8 cellular contexts compared by ENCODE assay signal in the genomic region with DNA sequence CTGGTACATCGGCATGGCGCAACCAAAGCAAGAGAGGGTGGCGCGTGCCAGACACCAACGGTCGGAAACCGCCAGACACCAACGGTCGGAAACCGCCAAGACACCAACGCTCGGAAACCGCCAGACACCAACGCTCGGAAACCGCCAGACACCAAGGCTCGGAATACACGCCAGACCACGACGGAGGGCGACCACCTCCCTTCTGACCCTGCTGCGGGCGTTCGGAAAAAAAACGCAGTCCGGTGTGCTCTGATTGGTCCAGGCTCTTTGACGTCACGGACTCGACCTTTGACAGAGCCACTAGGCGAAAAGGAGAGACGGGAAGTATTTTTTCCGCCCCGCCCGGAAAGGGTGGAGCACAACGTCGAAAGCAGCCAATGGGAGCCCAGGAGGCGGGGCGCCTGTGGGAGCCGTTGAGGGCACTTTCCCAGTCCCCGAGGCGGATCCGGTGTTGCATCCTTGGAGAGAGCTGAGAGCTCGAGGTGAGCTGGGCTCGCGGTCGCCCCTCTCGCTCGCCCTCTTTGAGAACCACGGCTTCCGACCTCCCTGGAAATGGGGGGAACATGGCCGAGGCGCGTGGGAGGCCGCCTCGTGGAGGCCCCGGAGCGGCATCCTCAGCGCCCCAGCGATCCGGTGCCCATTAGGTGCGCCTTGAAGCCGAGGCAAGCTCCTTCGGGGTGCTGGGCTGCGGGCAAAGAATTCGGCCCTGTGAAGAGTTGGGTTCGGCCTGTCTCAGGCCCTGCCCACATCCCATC. TPM values are rescaled to one million over a fixed set of nuclear protein-coding genes. Genes with fewer than 3 reads are reported as not detected.
DNase-seq lines count a peak whose midpoint lies in the region; ATAC-seq, FAIRE-seq and TF ChIP-seq lines count a peak whose summit lies in the region.
"Not testable (repeated sequence)": the region's sequence is repeated elsewhere in the genome, so short reads cannot be mapped to it uniquely, and the experiment has no call there.

No MANE protein-coding gene starts in this region.

- in situ Hi-C loops in gastrocnemius medialis (cut with MboI; ENCODE audit: low sequenced_read_pairs in 4 of 4): not testable (repeated sequence)

- peak overlapping the region; percentile 96 for H3K27ac Mint-ChIP-seq in dendritic cell treated with granulocyte-macrophage colony-stimulating factor and Interleukin-4, amounts not matched to agents 40 ng/mL and 50 ng/mL, for 4 days

- H3K36me3 Mint-ChIP-seq in dendritic cell treated with granulocyte-macrophage colony-stimulating factor and Interleukin-4, amounts not matched to agents 40 ng/mL and 50 ng/mL, for 4 days (ENCODE audit: low read depth): peaks cover 13% of the 10 kb centered on the region

- peaks cover 17% of the 10 kb centered on the region for H3K4me1 Mint-ChIP-seq in dendritic cell treated with granulocyte-macrophage colony-stimulating factor and Interleukin-4, amounts not matched to agents 40 ng/mL and 50 ng/mL, for 4 days (ENCODE audit: low read depth)

- peak overlapping the region; percentile 76 for H2AFZ ChIP-seq in keratinocyte (ENCODE audit: control insufficient read depth, low read length)

- H3K9me3 Mint-ChIP-seq in dendritic cell treated with granulocyte-macrophage colony-stimulating factor and Interleukin-4, amounts not matched to agents 40 ng/mL and 50 ng/mL, for 4 days: not testable (repeated sequence)

- H3K36me3 ChIP-seq in keratinocyte (ENCODE audit: control insufficient read depth in 2 of 2, extremely low read depth in 1 of 2, insufficient read depth in 2 of 2, low read length in 2 of 2); gastrocnemius medialis; tibial nerve: not testable (repeated sequence)

- H3K4me3 ChIP-seq in keratinocyte (ENCODE audit: control insufficient read depth in 2 of 3, extremely low read depth in 1 of 3, insufficient read depth in 2 of 3, low read depth in 1 of 3, low read length in 3 of 3) (peak overlapping the region; percentile 49 to 54 (median 51)), gastrocnemius medialis (peak overlapping the region; percentile 58 to 84 (median 70)), tibial nerve (peak overlapping the region; percentile 55 to 86 (median 62))

- not testable (repeated sequence) for H4K20me1 ChIP-seq in keratinocyte (ENCODE audit: control insufficient read depth, extremely low read depth, insufficient read depth, low read length)

- FAIRE-seq in keratinocyte (lab: Jason Lieb, UNC): not testable (repeated sequence)

- TF ChIP-seq POLR2A in GM18505 (IDR thresholded peaks at IDR 0.05; ENCODE audit: borderline replicate concordance, extremely low read depth, insufficient read depth, insufficient read length) (peak; percentile 74), gastrocnemius medialis (IDR thresholded peaks at IDR 0.05) (peak; percentile 87 to 88), tibial nerve (IDR thresholded peaks at IDR 0.05) (peak; percentile 38 to 78)

- not testable (repeated sequence) for H3K27me3 ChIP-seq in keratinocyte (ENCODE audit: control insufficient read depth, extremely low read depth, insufficient read depth, low read length); gastrocnemius medialis; tibial nerve

- peak in 1 of 2 donors; percentile 88 for TF ChIP-seq EP300 in tibial nerve (IDR thresholded peaks at IDR 0.05)

- dilution Hi-C loops in keratinocyte (cut with MboI; ENCODE audit: extremely low pct_ligation_motif_present, low sequenced_read_pairs): not testable (repeated sequence)

- not testable (repeated sequence) for H3K27me3 Mint-ChIP-seq in dendritic cell treated with granulocyte-macrophage colony-stimulating factor and Interleukin-4, amounts not matched to agents 40 ng/mL and 50 ng/mL, for 4 days

- peak; percentile 70 for ATAC-seq in GM18505 (IDR thresholded peaks at IDR 0.05; ENCODE audit: unreplicated experiment)
- peak; percentile 84 for ATAC-seq in HG02610 (IDR thresholded peaks at IDR 0.05; ENCODE audit: unreplicated experiment)
- peak; percentile 96 to 99 for ATAC-seq in gastrocnemius medialis

- H3K4me2 ChIP-seq in keratinocyte (ENCODE audit: control insufficient read depth, extremely low read depth, insufficient read depth, low read depth, low read length): not testable (repeated sequence)

- H3K27ac ChIP-seq in keratinocyte (ENCODE audit: control insufficient read depth, insufficient read depth, low read length) (peak overlapping the region; percentile 63), gastrocnemius medialis (peak overlapping the region; percentile 79 to 94 (median 89)), tibial nerve (peak overlapping the region; percentile 86 to 96 (median 88))

- H3K9me3 ChIP-seq in keratinocyte (ENCODE audit: control insufficient read depth, low read depth, low read length); gastrocnemius medialis; tibial nerve: not testable (repeated sequence)

- peak overlapping the region; percentile 76 for H3K9ac ChIP-seq in keratinocyte (ENCODE audit: control insufficient read depth, extremely low read depth, insufficient read depth, low read length)

- H3K4me3 Mint-ChIP-seq in dendritic cell treated with granulocyte-macrophage colony-stimulating factor and Interleukin-4, amounts not matched to agents 40 ng/mL and 50 ng/mL, for 4 days: peak overlapping the region; percentile 94

- not testable (repeated sequence) for H3K4me1 ChIP-seq in keratinocyte (ENCODE audit: control insufficient read depth, extremely low read depth, insufficient read depth, low read length); gastrocnemius medialis
- H3K4me1 ChIP-seq in tibial nerve: peaks cover 0 to 11% (median 2%) of the 10 kb centered on the region in 4 donors

- not testable (repeated sequence) for TF ChIP-seq CTCF in keratinocyte (optimal IDR thresholded peaks at IDR 0.05 in 1 of 3, IDR thresholded peaks at IDR 0.05 in 1 of 3, conservative IDR thresholded peaks at IDR 0.05 in 1 of 3; ENCODE audit: extremely low read depth in 1 of 3, insufficient read depth in 2 of 3, low read length in 3 of 3); gastrocnemius medialis (IDR thresholded peaks at IDR 0.05 in 4 of 5, conservative IDR thresholded peaks at IDR 0.05 in 1 of 5)
- peak in 1 of 5 experiments; percentile 12 for TF ChIP-seq CTCF in tibial nerve (IDR thresholded peaks at IDR 0.05)

- intact Hi-C loops in dendritic cell treated with granulocyte-macrophage colony-stimulating factor and Interleukin-4, amounts not matched to agents 40 ng/mL and 50 ng/mL, for 4 days (cut with micrococcal nuclease); gastrocnemius medialis (cut with DNase I; ENCODE audit: low total_unique reads): not testable (repeated sequence)

- peak; percentile 82 for DNase-seq in M059J (ENCODE audit: low read depth)
- DNase-seq in activated CD8-positive, alpha-beta memory T cell treated with anti-CD3 and anti-CD28 coated beads for 1 hour (ENCODE audit: extremely low read depth in 1 of 2, low read depth in 1 of 2): peak; percentile 69 to 71
- peak; percentile 50 for DNase-seq in keratinocyte (ENCODE audit: low read depth, low spot score)
- peak; percentile 76 to 84 for DNase-seq in gastrocnemius medialis
- DNase-seq in tibial nerve (ENCODE audit: low spot score in 2 of 2): peak; percentile 40 to 50

- not testable (repeated sequence) for H3K79me2 ChIP-seq in keratinocyte (ENCODE audit: control insufficient read depth, insufficient read depth, low read length)

- 0 to 1% methylated on average over 29 to 39 of the region's 66 CpGs for WGBS in tibial nerve, 2 donors

- not testable (repeated sequence) for H3K9me1 ChIP-seq in keratinocyte (ENCODE audit: control insufficient read depth, extremely low read depth, insufficient read depth, low read length)

RNA-seq across cellular contexts. Expression of gene SPDYE8, which starts 23.7 kb away (rescaled TPM):
- total RNA-seq in M059J (2014; rRNA removed; shearing (Covaris generic)): not detected in 2 replicates
- not detected in 3 replicates for polyA plus RNA-seq in keratinocyte
- not detected for polyA plus RNA-seq in keratinocyte (2011; ENCODE audit: low read depth)
- polyA plus RNA-seq in keratinocyte (2011; cell fraction: cytosol; rRNA removed): not detected in 2 replicates
- polyA plus RNA-seq in keratinocyte (2011; cell fraction: nucleus; rRNA removed): not detected in 2 replicates
- polyA plus RNA-seq in keratinocyte (2012; ENCODE audit: low replicate concordance): 0.09 and 0.25 TPM in 2 replicates
- polyA minus RNA-seq in keratinocyte: not detected in 3 replicates
- not detected for polyA minus RNA-seq in keratinocyte (2011; cell fraction: cytosol; rRNA and poly(A)+ RNA removed)
- not detected in 2 replicates for polyA minus RNA-seq in keratinocyte (2011; cell fraction: nucleus; rRNA and poly(A)+ RNA removed)
- total RNA-seq in gastrocnemius medialis: not detected
- not detected for total RNA-seq in tibial nerve

RNA-seq across cellular contexts. Expression of gene TRIM74, which starts 36.6 kb away (rescaled TPM):
- not detected in 2 replicates for total RNA-seq in M059J (2014; rRNA removed; shearing (Covaris generic))
- polyA plus RNA-seq in keratinocyte: 0.03 to 0.19 TPM in 2 of 3 replicates, not detected in the other
- 0.96 TPM for polyA plus RNA-seq in keratinocyte (2011; ENCODE audit: low read depth)
- not detected in 2 replicates for polyA plus RNA-seq in keratinocyte (2011; cell fraction: cytosol; rRNA removed)
- 0.56 and 1.0 TPM in 2 replicates for polyA plus RNA-seq in keratinocyte (2011; cell fraction: nucleus; rRNA removed)
- polyA plus RNA-seq in keratinocyte (2012; ENCODE audit: low replicate concordance): 0.14 TPM in 1 of 2 replicates, not detected in the other
- 0.16 TPM in 1 of 3 replicates, not detected in the others for polyA minus RNA-seq in keratinocyte
- polyA minus RNA-seq in keratinocyte (2011; cell fraction: cytosol; rRNA and poly(A)+ RNA removed): not detected
- not detected in 2 replicates for polyA minus RNA-seq in keratinocyte (2011; cell fraction: nucleus; rRNA and poly(A)+ RNA removed)
- not detected for total RNA-seq in gastrocnemius medialis
- total RNA-seq in tibial nerve: 1 to 10 TPM in 1 of 4 donors, not detected in 3; 1.4 TPM

RNA-seq across cellular contexts. Expression of gene SPDYE11, which starts 51.8 kb away (rescaled TPM):
- total RNA-seq in M059J (2014; rRNA removed; shearing (Covaris generic)): not detected in 2 replicates
- not detected in 3 replicates for polyA plus RNA-seq in keratinocyte
- not detected for polyA plus RNA-seq in keratinocyte (2011; ENCODE audit: low read depth)
- not detected in 2 replicates for polyA plus RNA-seq in keratinocyte (2011; cell fraction: cytosol; rRNA removed)
- polyA plus RNA-seq in keratinocyte (2011; cell fraction: nucleus; rRNA removed): not detected in 2 replicates
- 0.09 and 0.25 TPM in 2 replicates for polyA plus RNA-seq in keratinocyte (2012; ENCODE audit: low replicate concordance)
- not detected in 3 replicates for polyA minus RNA-seq in keratinocyte
- not detected for polyA minus RNA-seq in keratinocyte (2011; cell fraction: cytosol; rRNA and poly(A)+ RNA removed)
- polyA minus RNA-seq in keratinocyte (2011; cell fraction: nucleus; rRNA and poly(A)+ RNA removed): not detected in 2 replicates
- total RNA-seq in gastrocnemius medialis (not detected), tibial nerve (not detected)

Comparison
In these comparisons a context has a peak if more than half of its experiments do, and no peak if none do; other contexts are left out.
1. Peak in every context shown above with its lines: DNase-seq, ATAC-seq, H3K4me3 ChIP-seq and H3K27ac ChIP-seq.